Comparison of ENCODE assay signal across 11 cellular contexts in genomic region chr11:133951484-133952198, GRCh38. TPM values are rescaled to one million over a fixed set of nuclear protein-coding genes. Genes with fewer than 3 reads are reported as not detected.
A peak's percentile ranks its signal among the peaks of the same experiment; 100 is the strongest.
DNase-seq lines count a peak whose midpoint lies in the region; ATAC-seq and TF ChIP-seq lines count a peak whose summit lies in the region.
"Had no signal": no experiment of that assay in that cellular context is flagged by ENCODE, and none has a peak within 500 bp of the region (broad histone marks: within the 10 kb centered on the region; RNA-seq: fewer than 3 reads in every experiment).

No MANE protein-coding gene starts in this region.

- H3K4me3 Mint-ChIP-seq in HFFc6, result peak overlapping the region; percentile 62
- H3K4me3 Mint-ChIP-seq in stimulated activated effector memory CD8-positive, alpha-beta T cell treated with anti-CD3 and anti-CD28 coated beads, Interleukin-12 subunit alpha, Interleukin-12 subunit beta, amount 100 ng/mL, for 72 hours, result no peak overlapping the region
- H3K4me3 Mint-ChIP-seq: memory B cell had no signal

- no peak overlapping the region for H3K4me3 ChIP-seq in skeletal muscle satellite cell (ENCODE audit: low read length)

- no peaks in the 10 kb centered on the region for H3K9me3 ChIP-seq in skeletal muscle satellite cell (replicated peaks; ENCODE audit: low read length)
- H3K9me3 ChIP-seq: tibial nerve had no signal

- H3K4me2 ChIP-seq in skeletal muscle satellite cell (ENCODE audit: low read length), result peak overlapping the region; percentile 25

- POLR2A ChIA-PET in RWPE1 (lab: Yijun Ruan, JAX; ENCODE audit: low non-redundant PET), result no interaction called here

- no peaks in the 10 kb centered on the region for H3K36me3 Mint-ChIP-seq in HFFc6 (ENCODE audit: low read depth)
- peaks cover 10% of the 10 kb centered on the region for H3K36me3 Mint-ChIP-seq in stimulated activated effector memory CD8-positive, alpha-beta T cell treated with anti-CD3 and anti-CD28 coated beads, Interleukin-12 subunit alpha, Interleukin-12 subunit beta, amount 100 ng/mL, for 72 hours
- H3K36me3 Mint-ChIP-seq: memory B cell had no signal

- DNase-seq in HFFc6 (peak; percentile 33), RWPE1 (ENCODE audit: low spot score) (peak; percentile 49), left ventricle myocardium superior (peak; percentile 56), HuH-7 (ENCODE audit: low spot score) (no peak)
- no peak for DNase-seq in stimulated activated effector memory CD8-positive, alpha-beta T cell treated with anti-CD3 and anti-CD28 coated beads, Interleukin-12 subunit alpha, Interleukin-12 subunit beta, amount 100 ng/mL, for 72 hours (ENCODE audit: low spot score in 2 of 2)
- DNase-seq: activated effector memory CD4-positive, alpha-beta T cell treated with anti-CD3 and anti-CD28 coated beads, Interleukin-2, amount 50 U/mL, for 16 hours had no signal

- H3K27ac ChIP-seq in RWPE1, result no peak overlapping the region

- no peaks in the 10 kb centered on the region; the same call in 1 of the 2 replicates for H3K4me1 Mint-ChIP-seq in HFFc6 (ENCODE audit: low read depth)
- peaks cover 59% of the 10 kb centered on the region for H3K4me1 Mint-ChIP-seq in stimulated activated effector memory CD8-positive, alpha-beta T cell treated with anti-CD3 and anti-CD28 coated beads, Interleukin-12 subunit alpha, Interleukin-12 subunit beta, amount 100 ng/mL, for 72 hours

- CTCF ChIA-PET in RWPE1 (lab: Yijun Ruan, JAX), result no interaction called here

- H3K9me3 Mint-ChIP-seq in HFFc6, result no peaks in the 10 kb centered on the region
- H3K9me3 Mint-ChIP-seq in stimulated activated effector memory CD8-positive, alpha-beta T cell treated with anti-CD3 and anti-CD28 coated beads, Interleukin-12 subunit alpha, Interleukin-12 subunit beta, amount 100 ng/mL, for 72 hours, result no peaks in the 10 kb centered on the region
- H3K9me3 Mint-ChIP-seq: memory B cell had no signal

- H3K4me1 ChIP-seq in skeletal muscle satellite cell (ENCODE audit: control insufficient read depth, insufficient read depth, low read length), result peaks cover 3% of the 10 kb centered on the region

- H3K27me3 Mint-ChIP-seq in HFFc6 (ENCODE audit: insufficient read depth), result peaks cover 36% of the 10 kb centered on the region

- no peaks in the 10 kb centered on the region for H3K36me3 ChIP-seq in skeletal muscle satellite cell (ENCODE audit: insufficient read depth, low read length)
- H3K36me3 ChIP-seq: tibial nerve had no signal

- intact Hi-C loops in left ventricle myocardium superior (cut with micrococcal nuclease), result no loop called here

- no peak overlapping the region for H3K27ac Mint-ChIP-seq in HFFc6
- no peak overlapping the region for H3K27ac Mint-ChIP-seq in stimulated activated effector memory CD8-positive, alpha-beta T cell treated with anti-CD3 and anti-CD28 coated beads, Interleukin-12 subunit alpha, Interleukin-12 subunit beta, amount 100 ng/mL, for 72 hours
- H3K27ac Mint-ChIP-seq: memory B cell had no signal

- peaks cover 62% of the 10 kb centered on the region for H3K27me3 ChIP-seq in skeletal muscle satellite cell (ENCODE audit: control insufficient read depth, insufficient read depth, low read length)

- no peak overlapping the region for H3K9ac ChIP-seq in skeletal muscle satellite cell (ENCODE audit: low read depth, low read length)

- TF ChIP-seq CTCF in HFFc6 (IDR thresholded peaks at IDR 0.05), result no peak
- TF ChIP-seq CTCF in RWPE1 (conservative IDR thresholded peaks at IDR 0.05; ENCODE audit: low read depth), result no peak

- peak; percentile 19 for ATAC-seq in left ventricle myocardium superior
- ATAC-seq in HG03039 (IDR thresholded peaks at IDR 0.05; ENCODE audit: unreplicated experiment), result no peak
- no peak for ATAC-seq in GM19023 (IDR thresholded peaks at IDR 0.05; ENCODE audit: unreplicated experiment)
- no peak for ATAC-seq in stimulated activated effector memory CD8-positive, alpha-beta T cell treated with anti-CD3 and anti-CD28 coated beads, Interleukin-12 subunit alpha, Interleukin-12 subunit beta, amount 100 ng/mL, for 72 hours

RNA-seq across cellular contexts. Expression of gene IGSF9B, which starts 5.1 kb away (rescaled TPM):
- not detected for total RNA-seq in HFFc6 (2021; fragmentation: NEBNext Ultra II Directional; extraction: Animal tissue kit (Norgen Biotek cat#: 25700))
- 34.5 TPM for total RNA-seq in left ventricle myocardium superior
- total RNA-seq in skeletal muscle satellite cell (2012; rRNA removed), result 0.51 and 3.5 TPM in 2 replicates

Comparison
In these comparisons a context has a peak if more than half of its experiments do, and no peak if none do; other contexts are left out.
1. DNase-seq: peak in HFFc6 (single experiment), RWPE1 (single experiment) and left ventricle myocardium superior (single experiment); none in HuH-7 (single experiment) and stimulated activated effector memory CD8-positive, alpha-beta T cell treated with anti-CD3 and anti-CD28 coated beads, Interleukin-12 subunit alpha, Interleukin-12 subunit beta, amount 100 ng/mL, for 72 hours (0 of 2).
2. RNA of gene IGSF9B, which starts 5.1 kb away (total RNA-seq): 34.5 TPM in left ventricle myocardium superior (single experiment); not detected in HFFc6; every median in the first group is over 10 times any median in the second.